8 cellular contexts compared by ENCODE assay signal in the genomic region with DNA sequence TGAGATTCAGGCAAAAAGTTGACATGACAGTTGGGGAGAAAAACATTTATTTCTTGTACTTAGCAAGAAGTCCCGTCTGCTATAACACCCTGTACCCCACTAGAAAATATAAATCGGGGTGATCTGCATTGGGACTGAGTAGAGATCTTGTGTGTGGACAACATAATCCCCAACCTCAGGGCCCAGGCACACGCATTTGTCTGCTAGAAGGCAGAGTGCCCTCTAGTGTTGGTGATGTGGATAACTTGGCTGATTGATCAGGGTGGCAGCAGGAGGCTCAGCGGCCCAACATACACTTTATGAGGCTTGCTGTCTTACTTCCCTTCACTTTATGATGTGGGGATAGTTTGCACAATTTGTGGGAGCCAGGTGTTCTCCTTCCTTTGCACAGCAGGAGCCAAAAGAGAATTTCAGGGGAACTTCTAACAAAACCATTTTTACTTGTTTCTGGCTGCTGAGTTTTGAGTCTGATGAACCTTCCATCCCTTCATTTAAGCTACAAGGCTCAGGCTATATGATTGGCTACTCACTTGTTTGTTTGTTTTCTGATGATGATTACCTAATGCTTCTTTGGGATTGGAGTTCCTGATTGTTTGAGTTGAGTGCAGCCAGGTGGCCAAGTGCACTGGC.
DNase-seq lines count a peak whose midpoint lies in the region; ATAC-seq, FAIRE-seq and TF ChIP-seq lines count a peak whose summit lies in the region.

No MANE protein-coding gene starts in this region.

- no peaks in the 10 kb centered on the region for H3K9me3 Mint-ChIP-seq in naive B cell

- peak; percentile 75 for FAIRE-seq in H54 (lab: Jason Lieb, UNC)

- H3K4me3 Mint-ChIP-seq in naive B cell, result peak overlapping the region in 1 of 8 donors; percentile 12

- peak; percentile 76 for ATAC-seq in Right ventricle myocardium inferior
- peak; percentile 79 for ATAC-seq in esophagus mucosa
- ATAC-seq in naive B cell (ENCODE audit: low read depth in 2 of 2), result no peak

- DNase-seq in Right ventricle myocardium inferior (ENCODE audit: missing footprints) (peak; percentile 69), cardiac septum (ENCODE audit: low spot score) (no peak), H54 (ENCODE audit: insufficient read length, low spot score) (peak; percentile 9), Kasumi-1 (lab: John Stamatoyannopoulos, UW) (peak; percentile 4 to 47), SKM-1 treated with dmso at 0.1 percent for 144 hours (lab: John Stamatoyannopoulos, UW; ENCODE audit: unreplicated experiment) (peak; percentile 47), naive B cell (peak; percentile 0), OCI-M2 (lab: John Stamatoyannopoulos, UW; ENCODE audit: unreplicated experiment) (no peak)

- intact Hi-C loops in Right ventricle myocardium inferior (cut with DNase I), result loop anchor here (2.0 to 10.0 kb wide), 3 partner anchors 134 to 484 kb away; no protein-coding TSS in a partner anchor
- intact Hi-C loops in cardiac septum (cut with DNase I), result loop anchor here (5.0 kb wide), 2 partner anchors 134 to 484 kb away; no protein-coding TSS in a partner anchor

- peaks cover 0 to 8% (median 7%) of the 10 kb centered on the region in 3 donors for H3K27me3 Mint-ChIP-seq in naive B cell

- no peak overlapping the region for H3K27ac Mint-ChIP-seq in naive B cell

- H3K4me1 Mint-ChIP-seq in naive B cell, result no peaks in the 10 kb centered on the region

- no peak for TF ChIP-seq POLR2A in H54 (IDR thresholded peaks at IDR 0.05; ENCODE audit: low read depth, low read length)

- H3K36me3 Mint-ChIP-seq in naive B cell, result no peaks in the 10 kb centered on the region

Comparison
In these comparisons a context has a peak if more than half of its experiments do, and no peak if none do; other contexts are left out.
1. DNase-seq: peak in Right ventricle myocardium inferior (single experiment), H54 (single experiment), Kasumi-1 (2 of 2), SKM-1 treated with dmso at 0.1 percent for 144 hours (single experiment) and naive B cell (single experiment); none in cardiac septum (single experiment) and OCI-M2 (single experiment).
2. ATAC-seq: peak in Right ventricle myocardium inferior (single experiment) and esophagus mucosa (single experiment); none in naive B cell (0 of 2).